Comparison of ENCODE assay signal across 16 cellular contexts in genomic region chr20:63701329-63702035, GRCh38. TPM values are rescaled to one million over a fixed set of nuclear protein-coding genes. Genes with fewer than 3 reads are reported as not detected.
DNase-seq lines count a peak whose midpoint lies in the region; ATAC-seq, FAIRE-seq and TF ChIP-seq lines count a peak whose summit lies in the region.
"Had no signal": no experiment of that assay in that cellular context is flagged by ENCODE, and none has a peak within 500 bp of the region (broad histone marks: within the 10 kb centered on the region; RNA-seq: fewer than 3 reads in every experiment).

No MANE protein-coding gene starts in this region.

- no peak overlapping the region for H2AK5ac ChIP-seq in H1 (ENCODE audit: low read depth, low read length)

- CTCF ChIA-PET in HEK293T (lab: Yijun Ruan, JAX) = no interaction called here
- CTCF ChIA-PET in H1 (lab: Charles Lee; ENCODE audit: partially characterized antibody) = interaction anchor here (1.4 kb wide), 1 partner anchor 85 kb away, joined by 3 read pairs; no protein-coding TSS in a partner anchor

- TF ChIP-seq RAD21 in H1 (IDR thresholded peaks at IDR 0.05 in 1 of 2, conservative IDR thresholded peaks at IDR 0.05 in 1 of 2; ENCODE audit: low read depth in 2 of 2, low read length in 2 of 2) = no peak

- FAIRE-seq in H1 (lab: Jason Lieb, UNC) (no peak), GM19239 (lab: Jason Lieb, UNC) (no peak)
- FAIRE-seq: pancreas had no signal

- H3K9ac ChIP-seq in H1 (replicated peaks in 1 of 4; ENCODE audit: extremely low read depth in 1 of 4, low read depth in 3 of 4, low read length in 3 of 4) = no peak overlapping the region

- H3K23me2 ChIP-seq in H1 (ENCODE audit: low read depth, low read length) = peaks cover 5% of the 10 kb centered on the region; the same call in 1 of the 2 replicates

- no peaks in the 10 kb centered on the region for H3K9me3 Mint-ChIP-seq in activated T-cell treated with anti-CD3 and anti-CD28 coated beads, Interleukin-2, amount 50 U/mL, for 72 hours
- no peaks in the 10 kb centered on the region for H3K9me3 Mint-ChIP-seq in activated T-cell treated with anti-CD3 and anti-CD28 coated beads, Interleukin-2, amount 50 U/mL, for 4 hours
- H3K9me3 Mint-ChIP-seq: activated T-helper 2 cell treated with anti-CD3 and anti-CD28 coated beads, Interferon-gamma antibody, Interleukin-2, Interleukin-4, amounts not matched to agents 10 μg/mL and 5 μg/mL and 100 μg/mL, durations not matched to agents 14 hours and 24 hours and 36 hours; T-cell had no signal

- peak overlapping the region; percentile 57 for H3K27ac Mint-ChIP-seq in activated T-cell treated with anti-CD3 and anti-CD28 coated beads, Interleukin-2, amount 50 U/mL, for 72 hours
- H3K27ac Mint-ChIP-seq: activated T-helper 2 cell treated with anti-CD3 and anti-CD28 coated beads, Interferon-gamma antibody, Interleukin-2, Interleukin-4, amounts not matched to agents 10 μg/mL and 5 μg/mL and 100 μg/mL, durations not matched to agents 14 hours and 24 hours and 36 hours had no signal

- H3K14ac ChIP-seq in H1 (ENCODE audit: insufficient read length) = no peak overlapping the region

- no peak overlapping the region for H3K4ac ChIP-seq in H1 (replicated peaks; ENCODE audit: insufficient read length, low read depth, low read length)

- H3K36me3 Mint-ChIP-seq in activated T-cell treated with anti-CD3 and anti-CD28 coated beads, Interleukin-2, amount 50 U/mL, for 72 hours (ENCODE audit: insufficient read depth in 2 of 2) = peaks cover 1 to 7% of the 10 kb centered on the region in 2 donors
- H3K36me3 Mint-ChIP-seq in activated T-cell treated with anti-CD3 and anti-CD28 coated beads, Interleukin-2, amount 50 U/mL, for 4 hours (ENCODE audit: insufficient read depth) = peaks cover 8% of the 10 kb centered on the region

- H2BK120ac ChIP-seq in H1 (replicated peaks; ENCODE audit: low read depth, low read length) = no peak overlapping the region

- H3K79me1 ChIP-seq in H1 (ENCODE audit: low read depth, low read length) = peaks cover 6% of the 10 kb centered on the region; the same call in 1 of the 2 replicates

- H3K9me3 ChIP-seq in H1 (ENCODE audit: insufficient read depth in 2 of 2, low read depth in 1 of 2, low read length in 1 of 2) = no peaks in the 10 kb centered on the region
- H3K9me3 ChIP-seq in spleen = no peaks in the 10 kb centered on the region
- H3K9me3 ChIP-seq: body of pancreas, pancreas, testis had no signal

- no peak for DNase-seq in activated T-cell treated with anti-CD3 and anti-CD28 coated beads, Interleukin-2, amount 50 U/mL, for 72 hours
- DNase-seq in activated T-cell treated with anti-CD3 and anti-CD28 coated beads, Interleukin-2, amount 50 U/mL, for 4 hours = no peak
- DNase-seq in HEK293T (ENCODE audit: extremely low spot score) (peak; percentile 4), H1 (ENCODE audit: low read depth in 1 of 2, low spot score in 2 of 2) (no peak), spleen (peak; percentile 72), AML-193 (lab: John Stamatoyannopoulos, UW) (no peak), GM19239 (ENCODE audit: insufficient read length, low spot score) (no peak)
- DNase-seq: activated CD4-positive, CD25-positive, alpha-beta regulatory T cell; DMS153; NCI-H226; testis had no signal

- POLR2A ChIA-PET in HEK293T (lab: Yijun Ruan, JAX) = interaction anchor here (1.0 kb wide), 1 partner anchor 48 kb away, joined by 3 read pairs; the partner anchor contains the start of gene STMN3
- POLR2A ChIA-PET in H1 (lab: Charles Lee; ENCODE audit: partially characterized antibody) = interaction anchor here (0.6 to 4.1 kb wide), 8 partner anchors 10 to 360 kb away, joined by 3 to 18 read pairs (median 7); partner anchors contain the start of genes RTEL1 and SLC2A4RG

- TF ChIP-seq POLR2A in H1 (IDR thresholded peaks at IDR 0.05; ENCODE audit: control extremely low read depth in 1 of 2, low read depth in 2 of 2, low read length in 2 of 2) (no peak), spleen (IDR thresholded peaks at IDR 0.05) (no peak)

- no peaks in the 10 kb centered on the region for H3K27me3 Mint-ChIP-seq in activated T-cell treated with anti-CD3 and anti-CD28 coated beads, Interleukin-2, amount 50 U/mL, for 72 hours (ENCODE audit: low read depth)
- no peaks in the 10 kb centered on the region for H3K27me3 Mint-ChIP-seq in activated T-cell treated with anti-CD3 and anti-CD28 coated beads, Interleukin-2, amount 50 U/mL, for 4 hours (ENCODE audit: low read depth)
- H3K27me3 Mint-ChIP-seq: T-cell had no signal

- no peak overlapping the region for H3K4me2 ChIP-seq in H1 (ENCODE audit: insufficient read depth in 1 of 2, low read depth in 2 of 2, low read length in 2 of 2)

- no peak overlapping the region for H3K18ac ChIP-seq in H1 (ENCODE audit: extremely low read depth, low read length)

- H2BK15ac ChIP-seq in H1 (ENCODE audit: low read length) = no peak overlapping the region

- H3K56ac ChIP-seq in H1 (replicated peaks; ENCODE audit: insufficient read length, low read depth, low read length) = no peak overlapping the region

- no peak overlapping the region for H2BK20ac ChIP-seq in H1 (ENCODE audit: low read length)

- no peak overlapping the region for H4K91ac ChIP-seq in H1 (replicated peaks; ENCODE audit: insufficient read length, low read length)

- no peak overlapping the region for H3K4me3 ChIP-seq in H1 (ENCODE audit: extremely low read depth in 1 of 4, insufficient read depth in 2 of 4, low read depth in 3 of 4, low read length in 4 of 4)
- H3K4me3 ChIP-seq in spleen = no peak overlapping the region
- H3K4me3 ChIP-seq: body of pancreas, pancreas, testis had no signal

- no peak overlapping the region for H2BK5ac ChIP-seq in H1 (ENCODE audit: low read depth, low read length)

- H3K4me1 Mint-ChIP-seq in activated T-cell treated with anti-CD3 and anti-CD28 coated beads, Interleukin-2, amount 50 U/mL, for 72 hours (ENCODE audit: low read depth) = peaks cover 12% of the 10 kb centered on the region
- H3K4me1 Mint-ChIP-seq in activated T-cell treated with anti-CD3 and anti-CD28 coated beads, Interleukin-2, amount 50 U/mL, for 4 hours (ENCODE audit: low read depth) = peaks cover 31% of the 10 kb centered on the region

- no peak overlapping the region for H2BK12ac ChIP-seq in H1 (ENCODE audit: low read depth, low read length)

- no peak overlapping the region for H2AFZ ChIP-seq in H1 (ENCODE audit: low read length)

- intact Hi-C loops in spleen (cut with DNase I; ENCODE audit: low total_unique reads) = loop anchor here (10.0 kb wide), 1 partner anchor 163 kb away; the partner anchor contains the start of genes ABHD16B and TPD52L2

- H3K27me3 ChIP-seq in H1 (replicated peaks in 1 of 4; ENCODE audit: control insufficient read depth in 3 of 4, extremely low read depth in 1 of 4, insufficient read depth in 3 of 4, low read length in 3 of 4) (no peaks in the 10 kb centered on the region), spleen (replicated peaks in 1 of 7) (peaks cover 0 to 6% (median 0%) of the 10 kb centered on the region in 7 donors)
- H3K27me3 ChIP-seq: body of pancreas, pancreas, testis had no signal

- no peak overlapping the region for H3K4me3 Mint-ChIP-seq in activated T-cell treated with anti-CD3 and anti-CD28 coated beads, Interleukin-2, amount 50 U/mL, for 72 hours
- no peak overlapping the region for H3K4me3 Mint-ChIP-seq in activated T-cell treated with anti-CD3 and anti-CD28 coated beads, Interleukin-2, amount 50 U/mL, for 4 hours
- H3K4me3 Mint-ChIP-seq: T-cell had no signal

- peaks cover 0 to 5% of the 10 kb centered on the region in 2 experiments; a peak in 1 of 4 replicates for H3K79me2 ChIP-seq in H1 (ENCODE audit: control insufficient read depth in 1 of 2, insufficient read depth in 2 of 2, low read length in 2 of 2)

- H3K4me1 ChIP-seq in H1 (replicated peaks in 1 of 4; ENCODE audit: control insufficient read depth in 3 of 4, insufficient read depth in 4 of 4, low read length in 3 of 4) = peaks cover 0 to 9% (median 4%) of the 10 kb centered on the region in 4 experiments; a peak in 3 of 7 replicates
- H3K4me1 ChIP-seq in spleen = peaks cover 31 to 94% (median 68%) of the 10 kb centered on the region in 6 donors

- H3K23ac ChIP-seq in H1 (ENCODE audit: insufficient read length) = no peak overlapping the region

- ATAC-seq in activated T-cell treated with anti-CD3 and anti-CD28 coated beads, Interleukin-2, amount 50 U/mL, for 72 hours (replicated peaks in 1 of 2) = no peak
- ATAC-seq in activated T-cell treated with anti-CD3 and anti-CD28 coated beads, Interleukin-2, amount 50 U/mL, for 4 hours = no peak
- ATAC-seq in GM19023 (IDR thresholded peaks at IDR 0.05; ENCODE audit: unreplicated experiment) = no peak
- ATAC-seq: body of pancreas, pancreas, T-cell had no signal

- H4K8ac ChIP-seq in H1 (ENCODE audit: extremely low read depth, insufficient read depth, low read length) = no peak overlapping the region

- no peak for TF ChIP-seq EP300 in H1 (IDR thresholded peaks at IDR 0.05; ENCODE audit: borderline replicate concordance in 1 of 2, low read depth in 2 of 2, low read length in 2 of 2)

- H3K27ac ChIP-seq in H1 (ENCODE audit: low read depth, low read length) (no peak overlapping the region), spleen (peak overlapping the region in 6 of 8 donors; percentile 20 to 77 (median 34))
- H3K27ac ChIP-seq: body of pancreas, pancreas, testis had no signal

- peaks cover 5 to 13% of the 10 kb centered on the region in 2 experiments for H4K20me1 ChIP-seq in H1 (replicated peaks in 1 of 2; ENCODE audit: control insufficient read depth in 1 of 2, insufficient read depth in 2 of 2, low read length in 2 of 2)

- H3K36me3 ChIP-seq in H1 (ENCODE audit: control insufficient read depth in 2 of 4, insufficient read depth in 4 of 4, low read length in 3 of 4) (peaks cover 3 to 18% (median 8%) of the 10 kb centered on the region in 4 experiments; a peak in 5 of 8 replicates), spleen (peaks cover 0 to 86% (median 40%) of the 10 kb centered on the region in 6 donors)

- no peak for TF ChIP-seq CTCF in H1 (IDR thresholded peaks at IDR 0.05; ENCODE audit: control extremely low read depth in 1 of 3, insufficient read depth in 1 of 3, low read depth in 1 of 3, low read length in 3 of 3)
- TF ChIP-seq CTCF in spleen (IDR thresholded peaks at IDR 0.05 in 8 of 11, conservative IDR thresholded peaks at IDR 0.05 in 3 of 11) = no peak

- WGBS in H1 (ENCODE audit: extremely low coverage in 1 of 2, insufficient coverage in 1 of 2, insufficient read length in 1 of 2, insufficient replicate concordance in 2 of 2, low coverage in 1 of 2, low lambda C conversion rate in 2 of 2, missing lambda C conversion rate in 1 of 2), 2 experiments = 83% methylated on average over 7 of the region's 14 CpGs; no CpG with 5 or more reads in 1 of the 2 experiments
- WGBS in spleen, 5 donors = 71 to 85% (median 79%) methylated on average over 7 to 14 of the region's 14 CpGs

- no peak overlapping the region for H4K5ac ChIP-seq in H1 (ENCODE audit: insufficient read length, low read depth, low read length)

RNA-seq across cellular contexts. Expression of gene TNFRSF6B, which starts 5.0 kb away (rescaled TPM):
- total RNA-seq in activated T-cell treated with anti-CD3 and anti-CD28 coated beads, Interleukin-2, amount 50 U/mL, for 72 hours = 1 to 10 TPM; 1.0 to 1.2 TPM
- under 1 TPM in 1 of 3 donors, not detected in 2; 0.47 TPM for total RNA-seq in activated T-cell treated with anti-CD3 and anti-CD28 coated beads, Interleukin-2, amount 50 U/mL, for 4 hours
- total RNA-seq in H1 (2021; fragmentation: NEBNext Ultra II Directional; extraction: Animal tissue kit (Norgen Biotek cat#: 25700)) = not detected in 2 replicates
- 3.1 and 5.4 TPM in 2 replicates for polyA plus RNA-seq in H1 (2011; rRNA removed)
- polyA plus RNA-seq in H1 (2011; cell fraction: cytosol; rRNA removed) = 2.5 TPM
- 16.8 TPM for polyA plus RNA-seq in H1 (2011; cell fraction: nucleus; rRNA removed)
- 0.27 to 1.6 TPM (median 0.43 TPM) in 3 of 4 replicates, not detected in the other for polyA plus RNA-seq in H1 (2012, experiment 1 of 2)
- 0.39 TPM for polyA plus RNA-seq in H1 (2012, experiment 2 of 2)
- 0.75 TPM for polyA plus RNA-seq in H1 (2013, experiment 1 of 2)
- polyA plus RNA-seq in H1 (2013, experiment 2 of 2) = 0.96 TPM
- polyA minus RNA-seq in H1 (2011; rRNA and poly(A)+ RNA removed) = not detected in 2 replicates
- polyA minus RNA-seq in H1 (2011; cell fraction: cytosol; rRNA and poly(A)+ RNA removed) = not detected
- polyA minus RNA-seq in H1 (2011; cell fraction: nucleus; rRNA and poly(A)+ RNA removed) = 1.1 TPM
- total RNA-seq in spleen = 100 to 1,000 TPM in 1 of 7 donors, 10 to 100 TPM in 5, 1 to 10 TPM in 1; 8.9 to 104 (median 41.0) TPM
- 10 to 100 TPM; 12.3 to 28.1 (median 23.8) TPM for polyA plus RNA-seq in spleen
- total RNA-seq: activated T-helper 2 cell treated with anti-CD3 and anti-CD28 coated beads, Interferon-gamma antibody, Interleukin-2, Interleukin-4, amounts not matched to agents 10 μg/mL and 5 μg/mL and 100 μg/mL, durations not matched to agents 14 hours and 24 hours and 36 hours had no signal

RNA-seq across cellular contexts. Expression of gene ARFRP1, which starts 6.3 kb away (rescaled TPM):
- 10 to 100 TPM; 55.1 to 70.9 TPM for total RNA-seq in activated T-cell treated with anti-CD3 and anti-CD28 coated beads, Interleukin-2, amount 50 U/mL, for 72 hours
- 10 to 100 TPM; 62.1 to 67.1 (median 63.5) TPM for total RNA-seq in activated T-cell treated with anti-CD3 and anti-CD28 coated beads, Interleukin-2, amount 50 U/mL, for 4 hours
- 21.9 and 22.9 TPM in 2 replicates for total RNA-seq in H1 (2021; fragmentation: NEBNext Ultra II Directional; extraction: Animal tissue kit (Norgen Biotek cat#: 25700))
- 12.9 and 19.4 TPM in 2 replicates for polyA plus RNA-seq in H1 (2011; rRNA removed)
- polyA plus RNA-seq in H1 (2011; cell fraction: cytosol; rRNA removed) = 23.2 TPM
- 32.0 TPM for polyA plus RNA-seq in H1 (2011; cell fraction: nucleus; rRNA removed)
- 12.3 to 20.2 TPM (median 18.9 TPM) in 4 replicates for polyA plus RNA-seq in H1 (2012, experiment 1 of 2)
- polyA plus RNA-seq in H1 (2012, experiment 2 of 2) = 9.1 TPM
- polyA plus RNA-seq in H1 (2013, experiment 1 of 2) = 7.5 TPM
- 7.8 TPM for polyA plus RNA-seq in H1 (2013, experiment 2 of 2)
- 12.9 and 15.4 TPM in 2 replicates for polyA minus RNA-seq in H1 (2011; rRNA and poly(A)+ RNA removed)
- polyA minus RNA-seq in H1 (2011; cell fraction: cytosol; rRNA and poly(A)+ RNA removed) = 10.6 TPM
- polyA minus RNA-seq in H1 (2011; cell fraction: nucleus; rRNA and poly(A)+ RNA removed) = 34.7 TPM
- 10 to 100 TPM; 36.7 to 84.2 (median 60.8) TPM for total RNA-seq in spleen
- 100 to 1,000 TPM in 1 of 3 donors, 10 to 100 TPM in 2; 64.5 to 118 (median 83.8) TPM for polyA plus RNA-seq in spleen

RNA-seq across cellular contexts. Expression of gene ZGPAT, which starts 6.4 kb away (rescaled TPM):
- total RNA-seq in activated T-cell treated with anti-CD3 and anti-CD28 coated beads, Interleukin-2, amount 50 U/mL, for 72 hours = 10 to 100 TPM; 24.3 to 28.0 TPM
- total RNA-seq in activated T-cell treated with anti-CD3 and anti-CD28 coated beads, Interleukin-2, amount 50 U/mL, for 4 hours = 10 to 100 TPM; 38.1 to 43.9 (median 42.0) TPM
- total RNA-seq in H1 (2021; fragmentation: NEBNext Ultra II Directional; extraction: Animal tissue kit (Norgen Biotek cat#: 25700)) = 21.4 and 24.9 TPM in 2 replicates
- polyA plus RNA-seq in H1 (2011; rRNA removed) (14.5 and 21.5 TPM in 2 replicates), spleen (10 to 100 TPM; 27.6 to 72.8 (median 50.0) TPM)
- 26.6 TPM for polyA plus RNA-seq in H1 (2011; cell fraction: cytosol; rRNA removed)
- polyA plus RNA-seq in H1 (2011; cell fraction: nucleus; rRNA removed) = 43.9 TPM
- polyA plus RNA-seq in H1 (2012, experiment 1 of 2) = 18.6 to 26.7 TPM (median 25.5 TPM) in 4 replicates
- polyA plus RNA-seq in H1 (2012, experiment 2 of 2) = 13.2 TPM
- 10.7 TPM for polyA plus RNA-seq in H1 (2013, experiment 1 of 2)
- polyA plus RNA-seq in H1 (2013, experiment 2 of 2) = 11.2 TPM
- polyA minus RNA-seq in H1 (2011; rRNA and poly(A)+ RNA removed) = 7.0 and 8.0 TPM in 2 replicates
- polyA minus RNA-seq in H1 (2011; cell fraction: cytosol; rRNA and poly(A)+ RNA removed) = 13.4 TPM
- 11.9 TPM for polyA minus RNA-seq in H1 (2011; cell fraction: nucleus; rRNA and poly(A)+ RNA removed)
- 10 to 100 TPM; 23.6 to 45.7 (median 38.1) TPM for total RNA-seq in spleen

RNA-seq across cellular contexts. Expression of gene LIME1, which starts 35.0 kb away (rescaled TPM):
- total RNA-seq in activated T-cell treated with anti-CD3 and anti-CD28 coated beads, Interleukin-2, amount 50 U/mL, for 72 hours = 10 to 100 TPM; 13.4 to 21.1 TPM
- 10 to 100 TPM in 1 of 3 donors, 1 to 10 TPM in 2; 7.1 to 10.4 (median 9.3) TPM for total RNA-seq in activated T-cell treated with anti-CD3 and anti-CD28 coated beads, Interleukin-2, amount 50 U/mL, for 4 hours
- 3.3 and 4.5 TPM in 2 replicates for total RNA-seq in H1 (2021; fragmentation: NEBNext Ultra II Directional; extraction: Animal tissue kit (Norgen Biotek cat#: 25700))
- polyA plus RNA-seq in H1 (2011; rRNA removed) (5.9 and 9.5 TPM in 2 replicates), spleen (10 to 100 TPM; 56.2 to 96.6 (median 80.4) TPM)
- 4.9 TPM for polyA plus RNA-seq in H1 (2011; cell fraction: cytosol; rRNA removed)
- polyA plus RNA-seq in H1 (2011; cell fraction: nucleus; rRNA removed) = 19.4 TPM
- polyA plus RNA-seq in H1 (2012, experiment 1 of 2) = 2.2 to 3.8 TPM (median 2.7 TPM) in 4 replicates
- polyA plus RNA-seq in H1 (2012, experiment 2 of 2) = 3.0 TPM
- 1.8 TPM for polyA plus RNA-seq in H1 (2013, experiment 1 of 2)
- 1.7 TPM for polyA plus RNA-seq in H1 (2013, experiment 2 of 2)
- 0.28 and 0.37 TPM in 2 replicates for polyA minus RNA-seq in H1 (2011; rRNA and poly(A)+ RNA removed)
- 4.0 TPM for polyA minus RNA-seq in H1 (2011; cell fraction: cytosol; rRNA and poly(A)+ RNA removed)
- polyA minus RNA-seq in H1 (2011; cell fraction: nucleus; rRNA and poly(A)+ RNA removed) = 5.9 TPM
- total RNA-seq in spleen = 10 to 100 TPM; 24.0 to 93.4 (median 39.0) TPM

RNA-seq across cellular contexts. Expression of gene SLC2A4RG, which starts 38.1 kb away (rescaled TPM):
- 10 to 100 TPM; 43.5 to 47.0 TPM for total RNA-seq in activated T-cell treated with anti-CD3 and anti-CD28 coated beads, Interleukin-2, amount 50 U/mL, for 72 hours
- 10 to 100 TPM; 17.2 to 18.1 (median 17.3) TPM for total RNA-seq in activated T-cell treated with anti-CD3 and anti-CD28 coated beads, Interleukin-2, amount 50 U/mL, for 4 hours
- total RNA-seq in H1 (2021; fragmentation: NEBNext Ultra II Directional; extraction: Animal tissue kit (Norgen Biotek cat#: 25700)) = 25.0 and 29.1 TPM in 2 replicates
- polyA plus RNA-seq in H1 (2011; rRNA removed) (15.9 and 32.9 TPM in 2 replicates), spleen (10 to 100 TPM; 27.5 to 44.0 (median 34.3) TPM)
- 25.5 TPM for polyA plus RNA-seq in H1 (2011; cell fraction: cytosol; rRNA removed)
- 164 TPM for polyA plus RNA-seq in H1 (2011; cell fraction: nucleus; rRNA removed)
- polyA plus RNA-seq in H1 (2012, experiment 1 of 2) = 12.2 to 32.2 TPM (median 25.5 TPM) in 4 replicates
- polyA plus RNA-seq in H1 (2012, experiment 2 of 2) = 12.8 TPM
- polyA plus RNA-seq in H1 (2013, experiment 1 of 2) = 33.5 TPM
- polyA plus RNA-seq in H1 (2013, experiment 2 of 2) = 30.8 TPM
- 2.3 and 2.8 TPM in 2 replicates for polyA minus RNA-seq in H1 (2011; rRNA and poly(A)+ RNA removed)
- polyA minus RNA-seq in H1 (2011; cell fraction: cytosol; rRNA and poly(A)+ RNA removed) = 14.1 TPM
- 22.7 TPM for polyA minus RNA-seq in H1 (2011; cell fraction: nucleus; rRNA and poly(A)+ RNA removed)
- 100 to 1,000 TPM in 1 of 7 donors, 10 to 100 TPM in 6; 39.9 to 107 (median 64.8) TPM for total RNA-seq in spleen

Comparison
In these comparisons a context has a peak if more than half of its experiments do, and no peak if none do; other contexts are left out.
1. DNase-seq: peak in HEK293T (single experiment) and spleen (single experiment); none in activated T-cell treated with anti-CD3 and anti-CD28 coated beads, Interleukin-2, amount 50 U/mL, for 72 hours (0 of 2), activated T-cell treated with anti-CD3 and anti-CD28 coated beads, Interleukin-2, amount 50 U/mL, for 4 hours (single experiment), H1 (0 of 2), AML-193 (0 of 2) and GM19239 (single experiment).